Comparison of ENCODE assay signal across 9 cellular contexts in the genomic region with DNA sequence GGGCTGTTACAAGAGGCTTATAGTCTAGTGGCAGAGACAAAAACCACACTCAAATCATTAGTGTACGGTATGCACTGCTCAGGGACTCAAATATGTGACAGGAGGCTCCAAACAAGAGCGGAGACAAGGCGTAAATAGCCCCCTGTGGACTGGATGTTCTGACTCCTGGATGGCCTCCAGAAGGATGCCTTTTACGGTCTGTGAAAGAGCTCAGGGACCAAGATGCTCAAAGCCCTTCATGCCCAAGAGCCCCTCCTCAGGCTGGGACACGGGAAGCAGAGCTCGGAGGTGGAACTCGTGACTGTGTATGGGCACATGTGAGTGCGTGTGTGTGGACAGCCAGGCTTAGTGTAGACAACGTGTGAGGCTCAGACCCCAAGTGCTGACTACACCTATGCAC. TPM values are rescaled to one million over a fixed set of nuclear protein-coding genes. Genes with fewer than 3 reads are reported as not detected.
DNase-seq lines count a peak whose midpoint lies in the region; ATAC-seq and TF ChIP-seq lines count a peak whose summit lies in the region.
"Had no signal": no experiment of that assay in that cellular context is flagged by ENCODE, and none has a peak within 500 bp of the region (broad histone marks: within the 10 kb centered on the region; RNA-seq: fewer than 3 reads in every experiment).

No MANE protein-coding gene starts in this region.

- DNase-seq in AG04450 (ENCODE audit: low read depth, low spot score) (no peak), PC-3 (no peak), osteoblast (ENCODE audit: insufficient read length, low spot score, missing footprints) (no peak), germinal center (ENCODE audit: low spot score) (no peak), SK-N-DZ (ENCODE audit: low spot score) (no peak), mucosa of gallbladder (ENCODE audit: low spot score) (no peak), KBM-7 (no peak)
- DNase-seq: NCI-H2227 treated with DMSO at 0.1 percent for 48 hours had no signal

- POLR2A ChIA-PET in AG04450 (lab: Yijun Ruan, JAX) (interaction anchor here (1.4 kb wide), 1 partner anchor 182 kb away, joined by 4 read pairs; no protein-coding TSS in a partner anchor), PC-3 (lab: Charles Lee; ENCODE audit: unreplicated experiment) (no interaction called here)

- H3K36me3 ChIP-seq in PC-3 (ENCODE audit: low read depth, low read length) (peaks cover 2% of the 10 kb centered on the region; the same call in 1 of the 2 replicates), osteoblast (ENCODE audit: insufficient read depth, low read length) (peaks cover 40% of the 10 kb centered on the region)

- peak overlapping the region; percentile 71 for H3K9ac ChIP-seq in PC-3 (ENCODE audit: low read length)

- BruUV-seq in PC-3 (replicated peaks; lab: Mats Ljungman, UMichigan): no TSS peak

- H3K4me2 ChIP-seq in PC-3 (ENCODE audit: low read length) (peak overlapping the region; percentile 58), osteoblast (ENCODE audit: insufficient read depth, low read length) (peak overlapping the region; percentile 77)

- H3K4me1 ChIP-seq in PC-3 (ENCODE audit: insufficient read depth, low read length) (peaks cover 22% of the 10 kb centered on the region), osteoblast (ENCODE audit: insufficient read depth, low read length) (peaks cover 31% of the 10 kb centered on the region)

- intact Hi-C loops in PC-3 (cut with micrococcal nuclease): no loop called here

- H4K20me1 ChIP-seq in PC-3 (ENCODE audit: low read length) (no peaks in the 10 kb centered on the region), osteoblast (ENCODE audit: insufficient read depth, low read length) (no peaks in the 10 kb centered on the region)

- H3K4me3 ChIP-seq in AG04450 (ENCODE audit: low read depth, low read length) (no peak overlapping the region), PC-3 (ENCODE audit: low read length) (no peak overlapping the region), osteoblast (ENCODE audit: insufficient read depth, low read length) (no peak overlapping the region)

- peaks cover 7% of the 10 kb centered on the region for H3F3A ChIP-seq in PC-3 (ENCODE audit: low read length, unreplicated experiment)

- H3K79me2 ChIP-seq in PC-3 (ENCODE audit: low read length): peaks cover 14% of the 10 kb centered on the region; the same call in 1 of the 2 replicates
- H3K79me2 ChIP-seq in osteoblast (ENCODE audit: insufficient read depth, low read length): peaks cover 63% of the 10 kb centered on the region

- CTCF ChIA-PET in AG04450 (lab: Charles Lee): interaction anchor here (1.8 kb wide), 1 partner anchor 9 kb away, joined by 13 read pairs; the partner anchor contains the start of gene PPM1F
- CTCF ChIA-PET in PC-3 (lab: Charles Lee): no interaction called here

- ATAC-seq in PC-3: no peak

- H3K9me2 ChIP-seq in PC-3 (replicated peaks; ENCODE audit: low read length): no peaks in the 10 kb centered on the region

- TF ChIP-seq CTCF in AG04450 (IDR thresholded peaks at IDR 0.05; ENCODE audit: low read depth, low read length): no peak
- TF ChIP-seq CTCF in PC-3 (conservative IDR thresholded peaks at IDR 0.05; ENCODE audit: low read depth, low read length): no peak
- TF ChIP-seq CTCF in osteoblast (IDR thresholded peaks at IDR 0.05; ENCODE audit: extremely low read depth, low read depth, low read length): no peak

- H2AFZ ChIP-seq in PC-3 (ENCODE audit: low read length) (no peak overlapping the region), osteoblast (ENCODE audit: low read length) (peak overlapping the region; percentile 94)

- in situ Hi-C loops in KBM-7 (cut with MboI; ENCODE audit: low pct_unique_long_range_greater_than_20kb, low sequenced_read_pairs): loop anchor here (25.0 kb wide), 1 partner anchor 206 kb away; the partner anchor contains the start of gene YPEL1

- H3K27me3 ChIP-seq in AG04450 (ENCODE audit: control insufficient read depth, insufficient read depth, low read length): no peaks in the 10 kb centered on the region
- no peaks in the 10 kb centered on the region for H3K27me3 ChIP-seq in PC-3 (ENCODE audit: low read length)
- no peaks in the 10 kb centered on the region for H3K27me3 ChIP-seq in osteoblast (ENCODE audit: insufficient read depth, low read length)

- H3K27ac ChIP-seq in AG04450 (ENCODE audit: low read depth, low read length): peak overlapping the region; percentile 95
- peak overlapping the region; percentile 95 for H3K27ac ChIP-seq in PC-3 (ENCODE audit: low read length)
- peak overlapping the region; percentile 83 for H3K27ac ChIP-seq in cingulate gyrus (ENCODE audit: low read depth, low read length)
- H3K27ac ChIP-seq in osteoblast (ENCODE audit: low read depth, low read length): peak overlapping the region; percentile 92

- H3K9me3 ChIP-seq in AG04450 (ENCODE audit: control insufficient read depth, insufficient read depth, low read length) (no peaks in the 10 kb centered on the region; the same call in 1 of the 2 replicates), PC-3 (ENCODE audit: low read length) (no peaks in the 10 kb centered on the region), osteoblast (ENCODE audit: low read depth, low read length) (no peaks in the 10 kb centered on the region)

RNA-seq across cellular contexts. Expression of gene PPM1F, which starts 9.7 kb away (rescaled TPM):
- polyA plus RNA-seq in AG04450 (2011; rRNA removed): 17.7 and 21.2 TPM in 2 replicates
- polyA minus RNA-seq in AG04450 (2011; rRNA and poly(A)+ RNA removed): 11.4 and 12.0 TPM in 2 replicates
- total RNA-seq in PC-3 (2014; rRNA removed): 40.4 and 46.2 TPM in 2 replicates
- total RNA-seq in osteoblast: 22.8 and 24.5 TPM in 2 replicates
- polyA plus RNA-seq in SK-N-DZ (2014; cell fraction: cytosol; rRNA removed): 22.4 and 23.1 TPM in 2 replicates
- polyA plus RNA-seq in SK-N-DZ (2014; cell fraction: nucleus; rRNA removed): 25.1 and 27.3 TPM in 2 replicates
- 23.2 TPM for total RNA-seq in mucosa of gallbladder

RNA-seq across cellular contexts. Expression of gene TOP3B, which starts 39.6 kb away (rescaled TPM):
- 10.3 and 13.2 TPM in 2 replicates for polyA plus RNA-seq in AG04450 (2011; rRNA removed)
- 15.9 and 21.4 TPM in 2 replicates for polyA minus RNA-seq in AG04450 (2011; rRNA and poly(A)+ RNA removed)
- 42.4 and 44.5 TPM in 2 replicates for total RNA-seq in PC-3 (2014; rRNA removed)
- total RNA-seq in osteoblast: 27.9 and 33.6 TPM in 2 replicates
- 52.2 and 80.7 TPM in 2 replicates for polyA plus RNA-seq in SK-N-DZ (2014; cell fraction: cytosol; rRNA removed)
- 398 and 530 TPM in 2 replicates for polyA plus RNA-seq in SK-N-DZ (2014; cell fraction: nucleus; rRNA removed)
- total RNA-seq in mucosa of gallbladder: 33.1 TPM
